Comparison of ENCODE assay signal across 9 cellular contexts in the genomic region with DNA sequence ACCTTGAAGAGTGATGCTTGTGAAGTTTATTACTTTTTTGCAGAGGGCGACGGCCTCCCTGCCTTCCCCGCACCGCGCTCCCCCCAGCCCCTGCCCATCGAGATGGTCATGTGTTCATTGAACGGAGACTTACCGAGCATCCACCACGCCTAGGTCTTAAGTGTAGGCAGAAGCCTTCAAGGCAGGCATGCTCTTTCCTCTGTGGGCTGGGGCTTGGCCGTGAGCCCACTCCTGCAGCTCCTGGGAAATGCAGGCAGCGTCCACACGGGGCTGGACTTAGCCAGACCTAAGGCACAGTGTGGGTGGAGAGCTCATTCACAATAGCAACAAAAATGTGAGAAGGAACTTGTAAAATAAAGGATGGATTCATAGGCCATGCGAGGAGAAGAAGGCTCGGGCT. TPM values are rescaled to one million over a fixed set of nuclear protein-coding genes. Genes with fewer than 3 reads are reported as not detected.
DNase-seq lines count a peak whose midpoint lies in the region; ATAC-seq and TF ChIP-seq lines count a peak whose summit lies in the region.
"Had no signal": no experiment of that assay in that cellular context is flagged by ENCODE, and none has a peak within 500 bp of the region (broad histone marks: within the 10 kb centered on the region; RNA-seq: fewer than 3 reads in every experiment).

No MANE protein-coding gene starts in this region.

- H3K27me3 ChIP-seq in AG04450 (ENCODE audit: control insufficient read depth, insufficient read depth, low read length) (no peaks in the 10 kb centered on the region), transverse colon (no peaks in the 10 kb centered on the region)

- TF ChIP-seq POLR2A in transverse colon (IDR thresholded peaks at IDR 0.05) = no peak

- intact Hi-C loops in transverse colon (cut with DNase I; ENCODE audit: low total_unique reads) = no loop called here

- CTCF ChIA-PET in AG04450 (lab: Charles Lee) = interaction anchor here (0.6 to 1.6 kb wide), 3 partner anchors 197 to 272 kb away, joined by 4 to 5 read pairs (median 4); no protein-coding TSS in a partner anchor

- POLR2A ChIA-PET in AG04450 (lab: Yijun Ruan, JAX) = interaction anchor here (0.7 to 1.3 kb wide), 3 partner anchors 13 to 198 kb away, joined by 3 read pairs; no protein-coding TSS in a partner anchor
- POLR2A ChIA-PET in naive thymus-derived CD8-positive, alpha-beta T cell (lab: Charles Lee) = interaction anchor here (3.7 kb wide), 1 partner anchor 16 kb away, joined by 34 read pairs; a partner anchor contains a TSS

- H3K4me1 Mint-ChIP-seq in naive thymus-derived CD8-positive, alpha-beta T cell = peaks cover 25 to 50% (median 42%) of the 10 kb centered on the region in 4 donors

- TF ChIP-seq CTCF in AG04450 (IDR thresholded peaks at IDR 0.05; ENCODE audit: low read depth, low read length) = 0 out of 2 replicates have a peak, but pooled peaks have one; percentile 11
- TF ChIP-seq CTCF in transverse colon (IDR thresholded peaks at IDR 0.05) = no peak

- peaks cover 0 to 3% (median 1%) of the 10 kb centered on the region in 4 donors for H3K4me1 ChIP-seq in transverse colon

- peaks cover 0 to 15% (median 0%) of the 10 kb centered on the region in 4 donors for H3K36me3 ChIP-seq in transverse colon

- H3K27ac Mint-ChIP-seq in naive thymus-derived CD8-positive, alpha-beta T cell = peak overlapping the region in 9 of 10 donors; percentile 26 to 87 (median 76)

- H3K27ac ChIP-seq in AG04450 (ENCODE audit: low read depth, low read length) (peak overlapping the region; percentile 21), epithelial cell of prostate (no peak overlapping the region), transverse colon (no peak overlapping the region)

- no peaks in the 10 kb centered on the region for H3K9me3 Mint-ChIP-seq in naive thymus-derived CD8-positive, alpha-beta T cell

- peaks cover 0 to 78% (median 1%) of the 10 kb centered on the region in 3 donors for H3K36me3 Mint-ChIP-seq in naive thymus-derived CD8-positive, alpha-beta T cell

- WGBS in transverse colon (ENCODE audit: low coverage in 1 of 2), 2 donors = 75% methylated on average over 14 of the region's 14 CpGs; no CpG with 5 or more reads in 1 of the 2 donors

- H3K4me3 Mint-ChIP-seq in naive thymus-derived CD8-positive, alpha-beta T cell = peak overlapping the region in 1 of 10 donors; percentile 51

- H3K9me3 ChIP-seq in AG04450 (ENCODE audit: control insufficient read depth, insufficient read depth, low read length) (no peaks in the 10 kb centered on the region; the same call in 1 of the 2 replicates), transverse colon (no peaks in the 10 kb centered on the region)

- H3K27me3 Mint-ChIP-seq in naive thymus-derived CD8-positive, alpha-beta T cell = no peaks in the 10 kb centered on the region

- no peak overlapping the region for H3K4me3 ChIP-seq in AG04450 (ENCODE audit: low read depth, low read length)
- no peak overlapping the region for H3K4me3 ChIP-seq in transverse colon

- DNase-seq in AG04450 (ENCODE audit: low read depth, low spot score) (peak; percentile 88), NCI-H2196 treated with DMSO at 0.1 percent for 48 hours (lab: John Stamatoyannopoulos, UW; ENCODE audit: unreplicated experiment) (peak; percentile 41), epithelial cell of prostate (ENCODE audit: low read depth, low spot score) (peak; percentile 31), transverse colon (no peak), globus pallidus (ENCODE audit: low spot score) (no peak), NCI-H446 treated with DMSO at 0.1 percent for 48 hours (lab: John Stamatoyannopoulos, UW) (no peak)
- peak in 1 of 10 donors; percentile 16 for DNase-seq in naive thymus-derived CD8-positive, alpha-beta T cell
- DNase-seq: DMS 273 treated with DMSO at 0.1 percent for 48 hours had no signal

- in situ Hi-C loops in transverse colon (cut with MboI; ENCODE audit: low pct_ligation_motif_present in 1 of 4, low pct_unique_long_range_greater_than_20kb in 1 of 4, low sequenced_read_pairs in 3 of 4) = no loop called here

- no peak for ATAC-seq in naive thymus-derived CD8-positive, alpha-beta T cell
- no peak for ATAC-seq in GM18909 (IDR thresholded peaks at IDR 0.05; ENCODE audit: poor library complexity, unreplicated experiment)

- TF ChIP-seq EP300 in transverse colon (IDR thresholded peaks at IDR 0.05; ENCODE audit: low read depth) = no peak

RNA-seq across cellular contexts. Expression of a gene that starts 19.2 kb away (rescaled TPM):
- polyA plus RNA-seq in AG04450 (2011; rRNA removed) = 46.8 and 51.5 TPM in 2 replicates
- 121 and 163 TPM in 2 replicates for polyA minus RNA-seq in AG04450 (2011; rRNA and poly(A)+ RNA removed)
- total RNA-seq in naive thymus-derived CD8-positive, alpha-beta T cell = 100 to 1,000 TPM; 323 to 328 TPM
- 10 to 100 TPM; 27.1 to 52.2 (median 39.1) TPM for polyA plus RNA-seq in naive thymus-derived CD8-positive, alpha-beta T cell
- total RNA-seq in transverse colon = 100 to 1,000 TPM; 113 to 174 (median 159) TPM

RNA-seq across cellular contexts. Expression of a gene that starts 59.7 kb away (rescaled TPM):
- polyA plus RNA-seq in AG04450 (2011; rRNA removed) = 8.9 and 11.7 TPM in 2 replicates
- polyA minus RNA-seq in AG04450 (2011; rRNA and poly(A)+ RNA removed) = 5.6 and 13.0 TPM in 2 replicates
- total RNA-seq in naive thymus-derived CD8-positive, alpha-beta T cell = 10 to 100 TPM; 93.1 to 96.2 TPM
- polyA plus RNA-seq in naive thymus-derived CD8-positive, alpha-beta T cell = 1 to 10 TPM; 4.8 to 8.4 (median 5.7) TPM
- 10 to 100 TPM; 13.2 to 24.7 (median 17.0) TPM for total RNA-seq in transverse colon

RNA-seq across cellular contexts. Expression of a gene that starts 59.8 kb away (rescaled TPM):
- polyA plus RNA-seq in AG04450 (2011; rRNA removed) = 37.4 and 39.9 TPM in 2 replicates
- polyA minus RNA-seq in AG04450 (2011; rRNA and poly(A)+ RNA removed) = 18.8 and 20.0 TPM in 2 replicates
- total RNA-seq in naive thymus-derived CD8-positive, alpha-beta T cell = 100 to 1,000 TPM; 138 to 143 TPM
- polyA plus RNA-seq in naive thymus-derived CD8-positive, alpha-beta T cell = 10 to 100 TPM; 20.1 to 36.5 (median 25.6) TPM
- total RNA-seq in transverse colon = 10 to 100 TPM; 26.2 to 66.2 (median 39.9) TPM

Comparison
In these comparisons a context has a peak if more than half of its experiments do, and no peak if none do; other contexts are left out.
1. DNase-seq: peak in AG04450 (single experiment), NCI-H2196 treated with DMSO at 0.1 percent for 48 hours (single experiment) and epithelial cell of prostate (single experiment); none in transverse colon (single experiment), globus pallidus (single experiment) and NCI-H446 treated with DMSO at 0.1 percent for 48 hours (single experiment).